In genomic region chr15:48922046-48922445, GRCh38 we compare ENCODE assay signal across 1 cellular context.
TF ChIP-seq lines count a peak whose summit lies in the region.

No MANE protein-coding gene starts in this region.

TF ChIP-seq in K562, 482 proteins besides CTCF, POLR2A, EP300 and RAD21:
- TF ChIP-seq ZNF12 (CRISPR knock-in tag; IDR thresholded peaks at IDR 0.05) (peak; percentile 53; the same call in 1 of the 2 replicates), ETS1 (conservative IDR thresholded peaks at IDR 0.05; ENCODE audit: control insufficient read depth, low read depth, low read length) (no peak)
TF ChIP-seq in K562: peak in this region for 1.
